Comparison of ENCODE assay signal across 2 cellular contexts in the genomic region with DNA sequence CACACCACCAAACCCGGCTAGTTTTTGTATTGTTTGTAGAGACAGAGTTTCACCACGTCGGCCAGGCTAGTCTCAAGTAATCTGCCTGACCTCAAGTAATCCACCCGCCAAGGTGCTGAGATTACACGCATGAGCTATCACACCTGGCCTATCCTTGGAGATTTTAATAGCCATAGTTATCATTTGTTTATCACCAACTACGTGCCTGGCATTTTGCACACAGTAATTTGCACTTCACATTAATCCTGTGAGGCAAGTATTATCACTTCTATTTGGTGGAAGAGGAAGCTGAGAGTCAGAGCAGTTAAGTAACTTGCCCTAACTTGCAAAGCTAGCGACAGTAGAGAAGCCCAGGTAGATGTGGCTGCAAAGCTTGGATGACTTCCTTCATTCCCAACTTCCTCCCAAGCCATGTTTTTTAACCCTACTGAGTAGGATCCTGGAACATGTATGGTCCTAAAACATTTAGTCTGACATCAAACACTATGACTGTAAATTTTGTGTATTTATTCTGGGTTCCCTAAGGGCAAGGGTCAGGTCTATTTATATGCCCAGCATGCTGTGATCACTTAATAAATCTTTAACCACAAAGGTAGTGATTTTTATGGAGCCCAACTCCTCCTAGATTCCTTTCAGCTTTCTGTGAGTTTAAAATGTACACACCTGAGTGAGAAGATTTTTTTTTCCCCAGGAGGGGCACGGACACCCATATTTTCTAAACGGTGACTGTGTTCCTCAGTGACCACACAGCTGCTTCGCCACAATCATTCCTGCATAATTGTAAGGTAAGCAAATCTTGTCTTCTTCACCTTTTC.
A peak's percentile ranks its signal among the peaks of the same experiment; 100 is the strongest.
TF ChIP-seq lines count a peak whose summit lies in the region.

No MANE protein-coding gene starts in this region.

TF ChIP-seq in K562, 482 proteins besides CTCF, POLR2A, EP300 and RAD21 (continued from another document):
- no peak for TF ChIP-seq CLOCK (CRISPR knock-in tag; IDR thresholded peaks at IDR 0.05; ENCODE audit: borderline replicate concordance)
- TF ChIP-seq TRIM28 (IDR thresholded peaks at IDR 0.05) = no peak
- TF ChIP-seq MLLT1 (IDR thresholded peaks at IDR 0.05) = no peak
- TF ChIP-seq ZNF174 (CRISPR knock-in tag; IDR thresholded peaks at IDR 0.05) = no peak
- TF ChIP-seq KDM1A (IDR thresholded peaks at IDR 0.05) = peak; percentile 28 to 62; a peak in 1 of 4 replicates

TF ChIP-seq in HepG2, 621 proteins besides CTCF, POLR2A, EP300 and RAD21 (continued from another document):
- TF ChIP-seq GABPB1 (CRISPR knock-in tag; IDR thresholded peaks at IDR 0.05) = no peak
- TF ChIP-seq, protein P1, sequence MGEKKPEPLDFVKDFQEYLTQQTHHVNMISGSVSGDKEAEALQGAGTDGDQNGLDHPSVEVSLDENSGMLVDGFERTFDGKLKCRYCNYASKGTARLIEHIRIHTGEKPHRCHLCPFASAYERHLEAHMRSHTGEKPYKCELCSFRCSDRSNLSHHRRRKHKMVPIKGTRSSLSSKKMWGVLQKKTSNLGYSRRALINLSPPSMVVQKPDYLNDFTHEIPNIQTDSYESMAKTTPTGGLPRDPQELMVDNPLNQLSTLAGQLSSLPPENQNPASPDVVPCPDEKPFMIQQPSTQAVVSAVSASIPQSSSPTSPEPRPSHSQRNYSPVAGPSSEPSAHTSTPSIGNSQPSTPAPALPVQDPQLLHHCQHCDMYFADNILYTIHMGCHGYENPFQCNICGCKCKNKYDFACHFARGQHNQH (CRISPR knock-in tag; IDR thresholded peaks at IDR 0.05) = no peak
- TF ChIP-seq THAP11 (CRISPR knock-in tag; IDR thresholded peaks at IDR 0.05) = no peak
- TF ChIP-seq ZNF329 (CRISPR knock-in tag; IDR thresholded peaks at IDR 0.05; ENCODE audit: low read depth) = no peak
